ENCODE assay signal across 5 cellular contexts in genomic region chr10:4434105-4434504, GRCh38.
"Had no signal": no experiment of that assay in that cellular context is flagged by ENCODE, and none has a peak within 500 bp of the region (broad histone marks: within the 10 kb centered on the region; RNA-seq: fewer than 3 reads in every experiment).

No MANE protein-coding gene starts in this region.

- ATAC-seq: GM23338, HepG2 had no signal

- H3K4me2 ChIP-seq: GM23338 had no signal

- H3K27ac Mint-ChIP-seq: GM23338, H9 had no signal

- H3K4me1 Mint-ChIP-seq: GM23338, H9 had no signal

- H3K4me3 ChIP-seq: GM23338 had no signal

- H3K27ac ChIP-seq: HL-60 had no signal

- H3K4me3 Mint-ChIP-seq: GM23338, H9 had no signal

- DNase-seq: H9, HCEC 1CT had no signal

- H3K9me3 Mint-ChIP-seq: GM23338, H9 had no signal

- H2AFZ ChIP-seq: GM23338 had no signal
